ENCODE assay signal across 8 cellular contexts in genomic region chr1:8259498-8260290, GRCh38. TPM values are rescaled to one million over a fixed set of nuclear protein-coding genes. Genes with fewer than 3 reads are reported as not detected.
A peak's percentile ranks its signal among the peaks of the same experiment; 100 is the strongest.
DNase-seq lines count a peak whose midpoint lies in the region; ATAC-seq, FAIRE-seq and TF ChIP-seq lines count a peak whose summit lies in the region.

No MANE protein-coding gene starts in this region.

- no peak for TF ChIP-seq POLR2A in GM12891 (IDR thresholded peaks at IDR 0.05; ENCODE audit: low read depth, low read length)

- peak overlapping the region; percentile 41 for H3K27ac ChIP-seq in muscle layer of duodenum (ENCODE audit: low read length)

- no peak for ATAC-seq in HG02759 (IDR thresholded peaks at IDR 0.05; ENCODE audit: unreplicated experiment)

- no peaks in the 10 kb centered on the region for H3K9me3 ChIP-seq in muscle layer of duodenum (ENCODE audit: control insufficient read depth in 1 of 2, low read length in 2 of 2)

- in situ Hi-C loops in ACHN (cut with HindIII; ENCODE audit: low pct_ligation_motif_present, low pct_unique_long_range_greater_than_20kb, low sequenced_read_pairs): no loop called here

- H3K27me3 ChIP-seq in muscle layer of duodenum (ENCODE audit: low read depth, low read length): no peaks in the 10 kb centered on the region

- H3K4me3 ChIP-seq in muscle layer of duodenum (ENCODE audit: low read depth in 1 of 2, low read length in 2 of 2): no peak overlapping the region

- DNase-seq in ACHN: peak; percentile 25
- DNase-seq in NCI-H2029 (lab: John Stamatoyannopoulos, UW): peak; percentile 68
- DNase-seq in dermis blood vessel endothelial cell: peak; percentile 81
- DNase-seq in retina: no peak
- no peak for DNase-seq in GM12891 (ENCODE audit: insufficient read length, low spot score)
- DNase-seq in stimulated activated naive CD4-positive, alpha-beta T cell treated with Interleukin-2 at 50 U/mL for 16 hours (lab: John Stamatoyannopoulos, UW): no peak

- FAIRE-seq in GM12891 (lab: Jason Lieb, UNC): no peak

- no peaks in the 10 kb centered on the region for H3K36me3 ChIP-seq in muscle layer of duodenum (ENCODE audit: control insufficient read depth in 1 of 2, insufficient read depth in 2 of 2, low read length in 2 of 2)

- H3K4me1 ChIP-seq in muscle layer of duodenum (ENCODE audit: control insufficient read depth in 1 of 2, insufficient read depth in 2 of 2, low read length in 2 of 2): peaks cover 0 to 8% of the 10 kb centered on the region in 2 donors

TF ChIP-seq in GM12891, 5 proteins besides CTCF, POLR2A, EP300 and RAD21:
- no peak for TF ChIP-seq TAF1 (IDR thresholded peaks at IDR 0.05; ENCODE audit: low read depth, low read length)
- no peak for TF ChIP-seq POU2F2 (IDR thresholded peaks at IDR 0.05; ENCODE audit: low read depth, low read length)
- TF ChIP-seq PAX5 (IDR thresholded peaks at IDR 0.05; ENCODE audit: insufficient read depth, low read length, severe bottlenecking): no peak
- TF ChIP-seq SPI1 (IDR thresholded peaks at IDR 0.05; ENCODE audit: low read depth, low read length): no peak

RNA-seq across cellular contexts. Expression of gene SLC45A1, which starts 58.2 kb away (rescaled TPM):
- 1.7 TPM in 2 replicates for total RNA-seq in dermis blood vessel endothelial cell
- polyA plus RNA-seq in GM12891 (2012; ENCODE audit: low read depth, missing spikeins): 0.08 TPM

Comparison
In these comparisons a context has a peak if more than half of its experiments do, and no peak if none do; other contexts are left out.
1. DNase-seq: peak in ACHN (single experiment), NCI-H2029 (single experiment) and dermis blood vessel endothelial cell (single experiment); none in retina (single experiment), GM12891 (single experiment) and stimulated activated naive CD4-positive, alpha-beta T cell treated with Interleukin-2 at 50 U/mL for 16 hours (single experiment).